ENCODE assay signal across 8 cellular contexts in genomic region chr4:112637552-112637866, GRCh38. TPM values are rescaled to one million over a fixed set of nuclear protein-coding genes. Genes with fewer than 3 reads are reported as not detected.
A peak's percentile ranks its signal among the peaks of the same experiment; 100 is the strongest.
DNase-seq lines count a peak whose midpoint lies in the region; ATAC-seq, FAIRE-seq and TF ChIP-seq lines count a peak whose summit lies in the region.

No MANE protein-coding gene starts in this region.

- H2AFZ ChIP-seq in DND-41 (ENCODE audit: low read depth, low read length) (peak overlapping the region; percentile 79), neural progenitor cell (replicated peaks) (no peak overlapping the region)

- peaks cover 2% of the 10 kb centered on the region for H3K27me3 Mint-ChIP-seq in neural progenitor cell (ENCODE audit: insufficient read depth, low read depth)

- H3K27ac ChIP-seq in DND-41 (ENCODE audit: low read length): peak overlapping the region; percentile 94
- H3K27ac ChIP-seq in coronary artery: peak overlapping the region; percentile 86 to 98
- peak overlapping the region; percentile 94 for H3K27ac ChIP-seq in neural progenitor cell

- H4K20me1 ChIP-seq in DND-41 (ENCODE audit: insufficient read depth, low read length): peaks cover 4% of the 10 kb centered on the region; the same call in 1 of the 2 replicates
- H4K20me1 ChIP-seq in neural progenitor cell (ENCODE audit: low read depth): no peaks in the 10 kb centered on the region

- peak overlapping the region; percentile 79 for H3K4me2 ChIP-seq in DND-41 (ENCODE audit: insufficient read depth, low read length)
- peak overlapping the region; percentile 87 for H3K4me2 ChIP-seq in neural progenitor cell

- no peak overlapping the region for H3K27ac Mint-ChIP-seq in neural progenitor cell

- H3K36me3 Mint-ChIP-seq in neural progenitor cell: peaks cover 2% of the 10 kb centered on the region

- H3K27me3 ChIP-seq in DND-41 (ENCODE audit: insufficient read depth, low read length, poor library complexity) (no peaks in the 10 kb centered on the region), neural progenitor cell (no peaks in the 10 kb centered on the region)

- H3K9me3 Mint-ChIP-seq in neural progenitor cell: no peaks in the 10 kb centered on the region

- no peak overlapping the region for H3K4me3 Mint-ChIP-seq in neural progenitor cell

- peaks cover 51% of the 10 kb centered on the region for H3K4me1 ChIP-seq in DND-41 (ENCODE audit: insufficient read depth, low read length)
- peaks cover 24% of the 10 kb centered on the region for H3K4me1 ChIP-seq in neural progenitor cell

- H3K9me3 ChIP-seq in DND-41 (ENCODE audit: insufficient read depth, low read length, severe bottlenecking) (no peaks in the 10 kb centered on the region), neural progenitor cell (ENCODE audit: low read depth) (no peaks in the 10 kb centered on the region)

- H3K4me1 Mint-ChIP-seq in neural progenitor cell: peaks cover 8% of the 10 kb centered on the region

- H3K9ac ChIP-seq in DND-41 (ENCODE audit: low read depth, low read length) (peak overlapping the region; percentile 68), neural progenitor cell (peak overlapping the region; percentile 86)

- peak overlapping the region; percentile 98 for H3K4me3 ChIP-seq in DND-41 (ENCODE audit: low read depth in 1 of 2, low read length in 2 of 2)
- peak overlapping the region; percentile 79 for H3K4me3 ChIP-seq in coronary artery
- H3K4me3 ChIP-seq in neural progenitor cell: peak overlapping the region; percentile 93

- H3F3A ChIP-seq in neural progenitor cell (ENCODE audit: low read depth): peaks cover 77% of the 10 kb centered on the region

- FAIRE-seq in HTR-8/SVneo (lab: Jason Lieb, UNC): no peak

- ATAC-seq in DND-41 (ENCODE audit: insufficient read depth, low read depth) (no peak; the same call in 1 of the 3 replicates), GM19023 (IDR thresholded peaks at IDR 0.05; ENCODE audit: unreplicated experiment) (no peak)

- DNase-seq in DND-41 (no peak), HTR-8/SVneo (ENCODE audit: insufficient read length, low spot score) (peak; percentile 2), coronary artery (ENCODE audit: low spot score) (no peak), neural progenitor cell (ENCODE audit: low spot score) (no peak), SHP77 (lab: John Stamatoyannopoulos, UW) (no peak), GM19240 (ENCODE audit: insufficient read length, low spot score) (no peak), occipital lobe (lab: John Stamatoyannopoulos, UW) (no peak)

- TF ChIP-seq CTCF in DND-41 (IDR thresholded peaks at IDR 0.05; ENCODE audit: borderline replicate concordance, extremely low read depth, low read length, poor library complexity, severe bottlenecking) (no peak), coronary artery (IDR thresholded peaks at IDR 0.05) (no peak), neural progenitor cell (IDR thresholded peaks at IDR 0.05) (no peak)

- H3K36me3 ChIP-seq in DND-41 (ENCODE audit: insufficient read depth, low read length) (peaks cover 11% of the 10 kb centered on the region; the same call in 1 of the 2 replicates), neural progenitor cell (peaks cover 4% of the 10 kb centered on the region)

- H3K79me2 ChIP-seq in DND-41 (ENCODE audit: insufficient read depth, low read length) (peaks cover 88% of the 10 kb centered on the region), neural progenitor cell (ENCODE audit: low read depth) (peaks cover 93% of the 10 kb centered on the region)

RNA-seq across cellular contexts. Expression of gene LARP7, which starts 0.6 kb away (rescaled TPM):
- total RNA-seq in neural progenitor cell (ENCODE audit: low replicate concordance) (88.7 and 154 TPM in 2 replicates), occipital lobe (26.0 TPM)

RNA-seq across cellular contexts. Expression of gene ZGRF1, which starts 0.8 kb away (rescaled TPM):
- total RNA-seq in neural progenitor cell (ENCODE audit: low replicate concordance) (89.2 and 128 TPM in 2 replicates), occipital lobe (25.3 TPM)
